Comparison of ENCODE assay signal across 8 cellular contexts in genomic region chr17:49576121-49576905, GRCh38. TPM values are rescaled to one million over a fixed set of nuclear protein-coding genes. Genes with fewer than 3 reads are reported as not detected.
DNase-seq lines count a peak whose midpoint lies in the region; ATAC-seq and TF ChIP-seq lines count a peak whose summit lies in the region.

No MANE protein-coding gene starts in this region.

- 1% methylated on average over 60 to 62 of the region's 62 CpGs for WGBS in heart right ventricle, 2 donors

- H3K4me3 ChIP-seq in HUES6 (ENCODE audit: low read depth, low read length) = peak overlapping the region; percentile 100
- peak overlapping the region; percentile 56 to 79 (median 74) for H3K4me3 ChIP-seq in heart right ventricle

- H3K27ac ChIP-seq in CD4-positive, alpha-beta T cell (ENCODE audit: low read depth, low read length) = no peak overlapping the region
- H3K27ac ChIP-seq in HUES6 (ENCODE audit: low read depth, low read length) (no peak overlapping the region), heart right ventricle (peak overlapping the region in 9 of 10 donors; percentile 17 to 84 (median 61))

- no peaks in the 10 kb centered on the region for H3K9me3 Mint-ChIP-seq in CD4-positive, alpha-beta T cell
- H3K9me3 Mint-ChIP-seq in activated naive CD8-positive, alpha-beta T cell treated with anti-CD3 and anti-CD28 coated beads, Interleukin-2, amount 10 ng/mL, durations not matched to agents 7 days and 5 days = no peaks in the 10 kb centered on the region
- H3K9me3 Mint-ChIP-seq in progenitor cell of endocrine pancreas (ENCODE audit: low read depth) = no peaks in the 10 kb centered on the region

- H3K4me3 Mint-ChIP-seq in CD4-positive, alpha-beta T cell = peak overlapping the region; percentile 65
- peak overlapping the region; percentile 82 for H3K4me3 Mint-ChIP-seq in activated naive CD8-positive, alpha-beta T cell treated with anti-CD3 and anti-CD28 coated beads, Interleukin-2, amount 10 ng/mL, durations not matched to agents 7 days and 5 days
- H3K4me3 Mint-ChIP-seq in progenitor cell of endocrine pancreas (ENCODE audit: low read depth) = peak overlapping the region; percentile 74

- H3K9ac ChIP-seq in HUES6 (ENCODE audit: low read length) = peak overlapping the region; percentile 48

- H3K36me3 ChIP-seq in HUES6 (ENCODE audit: control insufficient read depth, insufficient read depth, low read length) (no peaks in the 10 kb centered on the region), heart right ventricle (peaks cover 0 to 11% (median 0%) of the 10 kb centered on the region in 9 donors)

- CTCF ChIA-PET in CD4-positive, alpha-beta T cell (lab: Charles Lee) = interaction anchor here (1.3 to 1.4 kb wide), 2 partner anchors 22 to 120 kb away, joined by 4 read pairs; no protein-coding TSS in a partner anchor

- no peaks in the 10 kb centered on the region for H3K36me3 Mint-ChIP-seq in CD4-positive, alpha-beta T cell (ENCODE audit: low read depth)
- H3K36me3 Mint-ChIP-seq in activated naive CD8-positive, alpha-beta T cell treated with anti-CD3 and anti-CD28 coated beads, Interleukin-2, amount 10 ng/mL, durations not matched to agents 7 days and 5 days = no peaks in the 10 kb centered on the region
- no peaks in the 10 kb centered on the region for H3K36me3 Mint-ChIP-seq in progenitor cell of endocrine pancreas (ENCODE audit: insufficient read depth)

- no peak overlapping the region for H3K27ac Mint-ChIP-seq in CD4-positive, alpha-beta T cell
- no peak overlapping the region for H3K27ac Mint-ChIP-seq in activated naive CD8-positive, alpha-beta T cell treated with anti-CD3 and anti-CD28 coated beads, Interleukin-2, amount 10 ng/mL, durations not matched to agents 7 days and 5 days
- H3K27ac Mint-ChIP-seq in progenitor cell of endocrine pancreas = no peak overlapping the region

- H3K27me3 ChIP-seq in CD4-positive, alpha-beta T cell (ENCODE audit: control insufficient read depth, insufficient read depth, low read length) = peaks cover 50% of the 10 kb centered on the region
- peaks cover 59% of the 10 kb centered on the region for H3K27me3 ChIP-seq in HUES6 (ENCODE audit: control insufficient read depth, insufficient read depth, low read length)
- H3K27me3 ChIP-seq in heart right ventricle = peaks cover 0 to 41% (median 0%) of the 10 kb centered on the region in 7 donors

- peaks cover 24% of the 10 kb centered on the region for H3K4me1 ChIP-seq in HUES6 (ENCODE audit: control insufficient read depth, insufficient read depth, low read length)
- peaks cover 6 to 55% (median 22%) of the 10 kb centered on the region in 9 donors for H3K4me1 ChIP-seq in heart right ventricle

- DNase-seq in CD4-positive, alpha-beta T cell = no peak
- peak; percentile 42 for DNase-seq in activated naive CD8-positive, alpha-beta T cell treated with anti-CD3 and anti-CD28 coated beads, Interleukin-2, amount 10 ng/mL, durations not matched to agents 7 days and 5 days
- DNase-seq in heart right ventricle (peak in 1 of 2 donors; percentile 65), progenitor cell of endocrine pancreas (ENCODE audit: low spot score, unreplicated experiment) (no peak), UCSD-AML1 (lab: John Stamatoyannopoulos, UW; ENCODE audit: unreplicated experiment) (no peak)

- H3K4me1 Mint-ChIP-seq in CD4-positive, alpha-beta T cell (ENCODE audit: low read depth) = peaks cover 4% of the 10 kb centered on the region
- peaks cover 6% of the 10 kb centered on the region for H3K4me1 Mint-ChIP-seq in activated naive CD8-positive, alpha-beta T cell treated with anti-CD3 and anti-CD28 coated beads, Interleukin-2, amount 10 ng/mL, durations not matched to agents 7 days and 5 days
- H3K4me1 Mint-ChIP-seq in progenitor cell of endocrine pancreas (ENCODE audit: low read depth) = peaks cover 4% of the 10 kb centered on the region

- POLR2A ChIA-PET in CD4-positive, alpha-beta T cell (lab: Charles Lee) = interaction anchor here (0.7 kb wide), 1 partner anchor 119 kb away, joined by 3 read pairs; no protein-coding TSS in a partner anchor
- POLR2A ChIA-PET in activated naive CD8-positive, alpha-beta T cell treated with anti-CD3 and anti-CD28 coated beads, Interleukin-2, amount 10 ng/mL, durations not matched to agents 7 days and 5 days (lab: Charles Lee) = interaction anchor here (1.5 kb wide), 2 partner anchors 101 to 119 kb away, joined by 3 to 10 read pairs; no protein-coding TSS in a partner anchor

- no peak for TF ChIP-seq CTCF in CD4-positive, alpha-beta T cell (IDR thresholded peaks at IDR 0.05)
- TF ChIP-seq CTCF in heart right ventricle (IDR thresholded peaks at IDR 0.05) = no peak
- TF ChIP-seq CTCF in progenitor cell of endocrine pancreas (IDR thresholded peaks at IDR 0.05; ENCODE audit: unreplicated experiment) = no peak

- peak; percentile 7 for ATAC-seq in CD4-positive, alpha-beta T cell (ENCODE audit: poor library complexity)
- ATAC-seq in activated naive CD8-positive, alpha-beta T cell treated with anti-CD3 and anti-CD28 coated beads, Interleukin-2, amount 10 ng/mL, durations not matched to agents 7 days and 5 days (ENCODE audit: low read depth) = no peak
- peak; percentile 57 to 76 (median 66) for ATAC-seq in heart right ventricle
- no peak for ATAC-seq in HG02588 (IDR thresholded peaks at IDR 0.05; ENCODE audit: unreplicated experiment)
- no peak for ATAC-seq in activated CD4-positive, CD25-positive, alpha-beta regulatory T cell treated with anti-CD3 and anti-CD28 coated beads, Interleukin-2, amount 50 U/mL, for 24 hours

- peaks cover 51% of the 10 kb centered on the region for H3K27me3 Mint-ChIP-seq in CD4-positive, alpha-beta T cell
- H3K27me3 Mint-ChIP-seq in activated naive CD8-positive, alpha-beta T cell treated with anti-CD3 and anti-CD28 coated beads, Interleukin-2, amount 10 ng/mL, durations not matched to agents 7 days and 5 days = peaks cover 54% of the 10 kb centered on the region
- peaks cover 66% of the 10 kb centered on the region for H3K27me3 Mint-ChIP-seq in progenitor cell of endocrine pancreas

- H3K9me3 ChIP-seq in CD4-positive, alpha-beta T cell (ENCODE audit: control insufficient read depth, low read length) = no peaks in the 10 kb centered on the region
- H3K9me3 ChIP-seq in HUES6 (ENCODE audit: control insufficient read depth, insufficient read depth, low read depth, low read length) (no peaks in the 10 kb centered on the region), heart right ventricle (no peaks in the 10 kb centered on the region)

- intact Hi-C loops in CD4-positive, alpha-beta T cell (cut with DNase I, micrococcal nuclease) = no loop called here
- intact Hi-C loops in heart right ventricle (cut with DNase I) = loop anchor here in 7 of 10 donors (2.0 to 10.0 kb wide), 5 partner anchors 36 to 278 kb away; no protein-coding TSS in a partner anchor

RNA-seq across cellular contexts. Expression of gene NXPH3, which starts 0.6 kb away (rescaled TPM):
- not detected for total RNA-seq in CD4-positive, alpha-beta T cell
- under 1 TPM in 1 of 2 experiments, not detected in 1; 0.14 TPM for total RNA-seq in activated naive CD8-positive, alpha-beta T cell treated with anti-CD3 and anti-CD28 coated beads, Interleukin-2, amount 10 ng/mL, durations not matched to agents 7 days and 5 days
- total RNA-seq in heart right ventricle (1 to 10 TPM; 2.2 to 4.4 (median 3.2) TPM), progenitor cell of endocrine pancreas (0.20 and 0.38 TPM in 2 replicates)
- 1 to 10 TPM; 2.3 to 5.9 TPM for polyA plus RNA-seq in heart right ventricle

Comparison
In these comparisons a context has a peak if more than half of its experiments do, and no peak if none do; other contexts are left out.
1. ATAC-seq: peak in CD4-positive, alpha-beta T cell (single experiment) and heart right ventricle (8 of 8); none in activated naive CD8-positive, alpha-beta T cell treated with anti-CD3 and anti-CD28 coated beads, Interleukin-2, amount 10 ng/mL, durations not matched to agents 7 days and 5 days (single experiment), HG02588 (single experiment) and activated CD4-positive, CD25-positive, alpha-beta regulatory T cell treated with anti-CD3 and anti-CD28 coated beads, Interleukin-2, amount 50 U/mL, for 24 hours (0 of 2).
2. H3K27ac ChIP-seq: peak in heart right ventricle (9 of 10); none in CD4-positive, alpha-beta T cell (single experiment) and HUES6 (single experiment).
3. intact Hi-C loops: an anchor here in heart right ventricle (2.0 to 10.0 kb wide); none called in CD4-positive, alpha-beta T cell.
4. Peak in every context shown above with its lines, with median percentiles within 50 percentile points of each other: H3K4me3 Mint-ChIP-seq.